ENCODE assay signal across 2 cellular contexts in genomic region chr1:12565094-12565965, GRCh38.
A peak's percentile ranks its signal among the peaks of the same experiment; 100 is the strongest.
TF ChIP-seq lines count a peak whose summit lies in the region.

No MANE protein-coding gene starts in this region.

TF ChIP-seq in HEK293, 187 proteins besides CTCF, POLR2A, EP300 and RAD21:
- TF ChIP-seq RBAK (tag by site-specific recombination; IDR thresholded peaks at IDR 0.05) (no peak), ZNF423 (tag by site-specific recombination; IDR thresholded peaks at IDR 0.05) (no peak), SP3 (tag by site-specific recombination; IDR thresholded peaks at IDR 0.05) (no peak), ZNF626 (tag by site-specific recombination; IDR thresholded peaks at IDR 0.05) (no peak), ZNF121 (tag by site-specific recombination; IDR thresholded peaks at IDR 0.05) (0 out of 2 replicates have a peak, but pooled peaks have one; percentile 23), ZFP37 (tag by site-specific recombination; IDR thresholded peaks at IDR 0.05) (no peak), ZNF510 (tag by site-specific recombination; IDR thresholded peaks at IDR 0.05; ENCODE audit: insufficient replicate concordance) (no peak), ZNF449 (tag by site-specific recombination; IDR thresholded peaks at IDR 0.05) (no peak), MZF1 (tag by site-specific recombination; IDR thresholded peaks at IDR 0.05; ENCODE audit: borderline replicate concordance) (no peak)

TF ChIP-seq in HepG2, 621 proteins besides CTCF, POLR2A, EP300 and RAD21:
- TF ChIP-seq ZFP90 (CRISPR knock-in tag; IDR thresholded peaks at IDR 0.05; ENCODE audit: borderline replicate concordance) (no peak), EHMT2 (IDR thresholded peaks at IDR 0.05; ENCODE audit: borderline replicate concordance, low read depth, low read length) (no peak), ZBTB7A (CRISPR knock-in tag; IDR thresholded peaks at IDR 0.05) (no peak), ZNF570 (CRISPR knock-in tag; IDR thresholded peaks at IDR 0.05; ENCODE audit: borderline replicate concordance) (no peak), MEIS2 (CRISPR knock-in tag; IDR thresholded peaks at IDR 0.05) (no peak), ZNF18 (CRISPR knock-in tag; IDR thresholded peaks at IDR 0.05; ENCODE audit: insufficient replicate concordance) (no peak), ATAD3A (CRISPR knock-in tag; IDR thresholded peaks at IDR 0.05) (no peak), NR0B2 (CRISPR knock-in tag; IDR thresholded peaks at IDR 0.05) (no peak), ZNF530 (CRISPR knock-in tag; IDR thresholded peaks at IDR 0.05; ENCODE audit: low read depth) (no peak), IRF9 (CRISPR knock-in tag; IDR thresholded peaks at IDR 0.05; ENCODE audit: borderline replicate concordance) (no peak), ETS1 (CRISPR knock-in tag; IDR thresholded peaks at IDR 0.05) (no peak), PAX8 (CRISPR knock-in tag; IDR thresholded peaks at IDR 0.05; ENCODE audit: borderline replicate concordance) (no peak)
- TF ChIP-seq, protein P1, sequence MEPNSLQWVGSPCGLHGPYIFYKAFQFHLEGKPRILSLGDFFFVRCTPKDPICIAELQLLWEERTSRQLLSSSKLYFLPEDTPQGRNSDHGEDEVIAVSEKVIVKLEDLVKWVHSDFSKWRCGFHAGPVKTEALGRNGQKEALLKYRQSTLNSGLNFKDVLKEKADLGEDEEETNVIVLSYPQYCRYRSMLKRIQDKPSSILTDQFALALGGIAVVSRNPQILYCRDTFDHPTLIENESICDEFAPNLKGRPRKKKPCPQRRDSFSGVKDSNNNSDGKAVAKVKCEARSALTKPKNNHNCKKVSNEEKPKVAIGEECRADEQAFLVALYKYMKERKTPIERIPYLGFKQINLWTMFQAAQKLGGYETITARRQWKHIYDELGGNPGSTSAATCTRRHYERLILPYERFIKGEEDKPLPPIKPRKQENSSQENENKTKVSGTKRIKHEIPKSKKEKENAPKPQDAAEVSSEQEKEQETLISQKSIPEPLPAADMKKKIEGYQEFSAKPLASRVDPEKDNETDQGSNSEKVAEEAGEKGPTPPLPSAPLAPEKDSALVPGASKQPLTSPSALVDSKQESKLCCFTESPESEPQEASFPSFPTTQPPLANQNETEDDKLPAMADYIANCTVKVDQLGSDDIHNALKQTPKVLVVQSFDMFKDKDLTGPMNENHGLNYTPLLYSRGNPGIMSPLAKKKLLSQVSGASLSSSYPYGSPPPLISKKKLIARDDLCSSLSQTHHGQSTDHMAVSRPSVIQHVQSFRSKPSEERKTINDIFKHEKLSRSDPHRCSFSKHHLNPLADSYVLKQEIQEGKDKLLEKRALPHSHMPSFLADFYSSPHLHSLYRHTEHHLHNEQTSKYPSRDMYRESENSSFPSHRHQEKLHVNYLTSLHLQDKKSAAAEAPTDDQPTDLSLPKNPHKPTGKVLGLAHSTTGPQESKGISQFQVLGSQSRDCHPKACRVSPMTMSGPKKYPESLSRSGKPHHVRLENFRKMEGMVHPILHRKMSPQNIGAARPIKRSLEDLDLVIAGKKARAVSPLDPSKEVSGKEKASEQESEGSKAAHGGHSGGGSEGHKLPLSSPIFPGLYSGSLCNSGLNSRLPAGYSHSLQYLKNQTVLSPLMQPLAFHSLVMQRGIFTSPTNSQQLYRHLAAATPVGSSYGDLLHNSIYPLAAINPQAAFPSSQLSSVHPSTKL (CRISPR knock-in tag; IDR thresholded peaks at IDR 0.05) = no peak
- TF ChIP-seq, protein P2, sequence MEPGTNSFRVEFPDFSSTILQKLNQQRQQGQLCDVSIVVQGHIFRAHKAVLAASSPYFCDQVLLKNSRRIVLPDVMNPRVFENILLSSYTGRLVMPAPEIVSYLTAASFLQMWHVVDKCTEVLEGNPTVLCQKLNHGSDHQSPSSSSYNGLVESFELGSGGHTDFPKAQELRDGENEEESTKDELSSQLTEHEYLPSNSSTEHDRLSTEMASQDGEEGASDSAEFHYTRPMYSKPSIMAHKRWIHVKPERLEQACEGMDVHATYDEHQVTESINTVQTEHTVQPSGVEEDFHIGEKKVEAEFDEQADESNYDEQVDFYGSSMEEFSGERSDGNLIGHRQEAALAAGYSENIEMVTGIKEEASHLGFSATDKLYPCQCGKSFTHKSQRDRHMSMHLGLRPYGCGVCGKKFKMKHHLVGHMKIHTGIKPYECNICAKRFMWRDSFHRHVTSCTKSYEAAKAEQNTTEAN (CRISPR knock-in tag; conservative IDR thresholded peaks at IDR 0.05) = no peak
